ENCODE assay signal across 11 cellular contexts in the genomic region with DNA sequence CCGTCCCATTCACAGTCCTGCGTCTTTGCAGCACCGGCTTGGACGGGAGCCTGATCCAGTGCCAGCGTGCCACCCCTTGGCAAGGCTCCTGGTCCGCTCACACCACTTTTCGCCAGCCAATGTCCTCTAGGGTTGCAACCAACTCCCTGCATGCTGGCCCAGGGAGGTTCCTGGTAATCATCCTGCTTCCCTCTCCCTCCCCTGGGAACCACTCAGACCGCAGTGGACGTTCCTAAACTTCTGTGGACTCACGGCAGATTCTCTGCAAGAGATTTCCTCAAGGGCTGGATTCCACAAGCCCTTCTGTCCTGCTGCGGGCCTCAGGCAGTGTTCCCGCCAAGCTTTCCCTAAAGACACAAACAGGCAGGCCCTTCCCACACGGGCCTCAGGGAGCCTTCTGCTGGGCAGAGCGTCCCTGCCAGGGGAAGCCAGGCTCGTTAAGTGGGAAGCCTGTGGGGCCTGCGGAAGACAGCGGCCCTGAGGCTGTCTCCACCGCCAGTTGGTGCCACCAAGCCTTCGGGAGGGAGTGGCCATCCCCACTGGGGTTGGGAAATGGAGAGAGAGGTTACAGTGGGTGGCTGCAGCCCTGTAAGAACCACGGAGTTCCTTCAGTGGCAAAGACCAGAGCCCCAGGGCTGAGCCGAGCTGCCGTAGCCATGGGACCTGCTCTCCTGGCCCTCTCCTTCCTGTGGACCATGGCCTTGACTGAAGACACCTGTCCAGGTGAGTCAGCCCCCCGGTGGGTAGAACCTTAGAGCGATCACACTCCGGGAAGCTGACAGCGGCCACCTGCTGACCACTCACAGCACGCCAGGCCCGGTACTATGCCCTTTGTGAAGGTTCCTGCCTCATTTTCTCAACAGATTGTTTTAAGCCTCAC. TPM values are rescaled to one million over a fixed set of nuclear protein-coding genes. Genes with fewer than 3 reads are reported as not detected.
A peak's percentile ranks its signal among the peaks of the same experiment; 100 is the strongest.
DNase-seq lines count a peak whose midpoint lies in the region; ATAC-seq and TF ChIP-seq lines count a peak whose summit lies in the region.
"Had no signal": no experiment of that assay in that cellular context is flagged by ENCODE, and none has a peak within 500 bp of the region (broad histone marks: within the 10 kb centered on the region; RNA-seq: fewer than 3 reads in every experiment).

No MANE protein-coding gene starts in this region.

- no peak overlapping the region for H3K4me2 ChIP-seq in neural progenitor cell

- H3K9me3 Mint-ChIP-seq in neural progenitor cell: peaks cover 2% of the 10 kb centered on the region
- H3K9me3 Mint-ChIP-seq in osteocyte (ENCODE audit: unreplicated experiment): peaks cover 10% of the 10 kb centered on the region

- H3K27me3 Mint-ChIP-seq in neural progenitor cell (ENCODE audit: insufficient read depth, low read depth) (peaks cover 11% of the 10 kb centered on the region), osteocyte (ENCODE audit: unreplicated experiment) (peaks cover 2% of the 10 kb centered on the region)

- H3K79me2 ChIP-seq in neural progenitor cell (ENCODE audit: low read depth): no peaks in the 10 kb centered on the region

- DNase-seq in RPMI7951 (ENCODE audit: low read depth) (peak; percentile 76), fibroblast of peridontal ligament (ENCODE audit: extremely low read depth) (peak; percentile 75), neural progenitor cell (ENCODE audit: low spot score) (no peak), ureter (ENCODE audit: low spot score) (peak; percentile 42), osteocyte (ENCODE audit: extremely low spot score, unreplicated experiment) (no peak)
- DNase-seq: cortex of kidney had no signal

- no peak overlapping the region for H3K9ac ChIP-seq in neural progenitor cell

- peak overlapping the region; percentile 95 for H3K27ac Mint-ChIP-seq in neural progenitor cell
- H3K27ac Mint-ChIP-seq in osteocyte (ENCODE audit: unreplicated experiment): no peak overlapping the region

- TF ChIP-seq CTCF in neural progenitor cell (IDR thresholded peaks at IDR 0.05) (no peak), osteocyte (IDR thresholded peaks at IDR 0.05) (no peak)

- no peak overlapping the region for H2AFZ ChIP-seq in neural progenitor cell (replicated peaks)

- H3K4me1 Mint-ChIP-seq in neural progenitor cell: no peaks in the 10 kb centered on the region
- H3K4me1 Mint-ChIP-seq in osteocyte (ENCODE audit: unreplicated experiment): peaks cover 6% of the 10 kb centered on the region

- no peaks in the 10 kb centered on the region for H3K9me3 ChIP-seq in neural progenitor cell (ENCODE audit: low read depth)

- no peak for ATAC-seq in HG02571 (IDR thresholded peaks at IDR 0.05; ENCODE audit: unreplicated experiment)
- no peak for ATAC-seq in GM18867 (IDR thresholded peaks at IDR 0.05; ENCODE audit: unreplicated experiment)

- H3K4me3 ChIP-seq in neural progenitor cell: no peak overlapping the region

- no peaks in the 10 kb centered on the region for H3F3A ChIP-seq in neural progenitor cell (ENCODE audit: low read depth)

- H3K27ac ChIP-seq in neural progenitor cell: no peak overlapping the region

- H4K20me1 ChIP-seq in neural progenitor cell (ENCODE audit: low read depth): no peaks in the 10 kb centered on the region

- no peaks in the 10 kb centered on the region for H3K27me3 ChIP-seq in neural progenitor cell

- no peaks in the 10 kb centered on the region for H3K4me1 ChIP-seq in neural progenitor cell

- H3K4me3 Mint-ChIP-seq in neural progenitor cell: no peak overlapping the region
- H3K4me3 Mint-ChIP-seq in osteocyte (ENCODE audit: unreplicated experiment): no peak overlapping the region

- H3K36me3 Mint-ChIP-seq in neural progenitor cell (no peaks in the 10 kb centered on the region), osteocyte (ENCODE audit: unreplicated experiment) (peaks cover 1% of the 10 kb centered on the region)

- H3K36me3 ChIP-seq in neural progenitor cell: no peaks in the 10 kb centered on the region

RNA-seq across cellular contexts. Expression of a gene that starts 16.4 kb away (rescaled TPM):
- total RNA-seq in RPMI7951 (2014; rRNA removed; shearing (Covaris generic)): not detected in 2 replicates
- total RNA-seq in neural progenitor cell (ENCODE audit: low replicate concordance) (not detected in 2 replicates), ureter (0.49 TPM), osteocyte (not detected in 2 replicates)
- total RNA-seq: HT1080, lung microvascular endothelial cell, temporal lobe had no signal

RNA-seq across cellular contexts. Expression of a gene that starts 53.5 kb away (rescaled TPM):
- not detected in 2 replicates for total RNA-seq in RPMI7951 (2014; rRNA removed; shearing (Covaris generic))
- total RNA-seq in neural progenitor cell (ENCODE audit: low replicate concordance): not detected in 2 replicates
- total RNA-seq in ureter: 3.1 TPM
- not detected in 2 replicates for total RNA-seq in osteocyte
- total RNA-seq: HT1080, lung microvascular endothelial cell had no signal

Comparison
In these comparisons a context has a peak if more than half of its experiments do, and no peak if none do; other contexts are left out.
1. DNase-seq: peak in RPMI7951 (single experiment), fibroblast of peridontal ligament (single experiment) and ureter (single experiment); none in neural progenitor cell (single experiment) and osteocyte (single experiment).